In genomic region chr9:29475471-29475870, GRCh38 we compare ENCODE assay signal across 19 cellular contexts.
"Had no signal": no experiment of that assay in that cellular context is flagged by ENCODE, and none has a peak within 500 bp of the region (broad histone marks: within the 10 kb centered on the region; RNA-seq: fewer than 3 reads in every experiment).

No MANE protein-coding gene starts in this region.

- H3K9me2 ChIP-seq: SK-N-SH had no signal

- H3K36me3 ChIP-seq: MG63 had no signal

- DNase-seq: Karpas-422, KBM-7, MG63, NCI-H1092 treated with DMSO at 0.1 percent for 48 hours, NCI-H1436, NCI-H1694, NCI-H187 treated with DMSO at 0.1 percent for 48 hours, NCI-H2029 treated with DMSO at 0.1 percent for 48 hours, NCI-H2171 treated with DMSO at 0.1 percent for 48 hours, NCI-H524, NCI-H526 treated with DMSO at 0.1 percent for 48 hours, NCI-H774, Right ventricle myocardium superior, RPMI8226, SIG-M5, SK-N-SH, SW 1271, T-cell had no signal

- H3K9me3 ChIP-seq: MG63, SK-N-SH had no signal

- H3K4me2 ChIP-seq: SK-N-SH had no signal

- H3K9ac ChIP-seq: SK-N-SH had no signal

- FAIRE-seq: RCC 7860 had no signal

- H3K4me3 ChIP-seq: MG63 had no signal

- H3K27me3 ChIP-seq: MG63 had no signal
